ENCODE assay signal across 8 cellular contexts in genomic region chr1:42335809-42336518, GRCh38. TPM values are rescaled to one million over a fixed set of nuclear protein-coding genes. Genes with fewer than 3 reads are reported as not detected.
DNase-seq lines count a peak whose midpoint lies in the region; ATAC-seq and TF ChIP-seq lines count a peak whose summit lies in the region.

No MANE protein-coding gene starts in this region.

- H3K9me3 Mint-ChIP-seq in naive thymus-derived CD4-positive, alpha-beta T cell: peaks cover 0 to 7% (median 0%) of the 10 kb centered on the region in 11 donors

- peaks cover 0 to 3% (median 0%) of the 10 kb centered on the region in 5 donors for H3K27me3 Mint-ChIP-seq in naive thymus-derived CD4-positive, alpha-beta T cell

- POLR2A ChIA-PET in naive thymus-derived CD4-positive, alpha-beta T cell (lab: Charles Lee): interaction anchor here (0.6 kb wide), 1 partner anchor 23 kb away, joined by 3 read pairs; no protein-coding TSS in a partner anchor

- peak overlapping the region; percentile 79 to 97 (median 92) for H3K27ac Mint-ChIP-seq in naive thymus-derived CD4-positive, alpha-beta T cell

- ATAC-seq in RWPE2 (ENCODE audit: low read depth): peak; percentile 39
- ATAC-seq in naive thymus-derived CD4-positive, alpha-beta T cell: peak; percentile 6
- ATAC-seq in GM21390 (IDR thresholded peaks at IDR 0.05; ENCODE audit: unreplicated experiment): no peak
- ATAC-seq in GM19395 (IDR thresholded peaks at IDR 0.05; ENCODE audit: unreplicated experiment): no peak

- H3K9me3 ChIP-seq in RWPE2 (ENCODE audit: severe bottlenecking): no peaks in the 10 kb centered on the region
- H3K9me3 ChIP-seq in naive thymus-derived CD4-positive, alpha-beta T cell (ENCODE audit: control insufficient read depth in 2 of 3, low read length in 3 of 3): no peaks in the 10 kb centered on the region

- CTCF ChIA-PET in naive thymus-derived CD4-positive, alpha-beta T cell (lab: Charles Lee): no interaction called here

- TF ChIP-seq CTCF in RWPE2 (IDR thresholded peaks at IDR 0.05; ENCODE audit: poor library complexity, severe bottlenecking): no peak
- no peak for TF ChIP-seq CTCF in epithelial cell of esophagus (IDR thresholded peaks at IDR 0.05; ENCODE audit: insufficient read depth, low read depth, low read length, missing control alignments)

- peak overlapping the region; percentile 77 to 95 (median 90) for H3K4me3 Mint-ChIP-seq in naive thymus-derived CD4-positive, alpha-beta T cell

- intact Hi-C loops in naive thymus-derived CD4-positive, alpha-beta T cell (cut with micrococcal nuclease): loop anchor here (1.0 to 5.0 kb wide), 19 partner anchors 15 to 836 kb away; partner anchors contain the start of genes C1orf50 (in 2 of the 2), P3H1 (in 2 of the 2), PPCS (in 2 of the 2) and PPIH (in 2 of the 2)

- H3K4me1 ChIP-seq in RWPE2 (ENCODE audit: insufficient read depth, poor library complexity, severe bottlenecking): peaks cover 30% of the 10 kb centered on the region
- peaks cover 16% of the 10 kb centered on the region in 2 donors for H3K4me1 ChIP-seq in naive thymus-derived CD4-positive, alpha-beta T cell (ENCODE audit: control insufficient read depth in 2 of 2, insufficient read depth in 2 of 2, low read length in 2 of 2)

- peak overlapping the region; percentile 86 for H3K27ac ChIP-seq in RWPE2 (ENCODE audit: poor library complexity, severe bottlenecking)
- peak overlapping the region; percentile 90 for H3K27ac ChIP-seq in naive thymus-derived CD4-positive, alpha-beta T cell (ENCODE audit: low read depth, low read length)

- peaks cover 36 to 58% (median 49%) of the 10 kb centered on the region in 7 donors for H3K4me1 Mint-ChIP-seq in naive thymus-derived CD4-positive, alpha-beta T cell

- H3K27me3 ChIP-seq in RWPE2 (ENCODE audit: insufficient read depth, poor library complexity, severe bottlenecking): no peaks in the 10 kb centered on the region
- no peaks in the 10 kb centered on the region for H3K27me3 ChIP-seq in naive thymus-derived CD4-positive, alpha-beta T cell (ENCODE audit: control insufficient read depth in 2 of 2, insufficient read depth in 2 of 2, low read length in 2 of 2)

- no peaks in the 10 kb centered on the region for H3K36me3 ChIP-seq in RWPE2 (ENCODE audit: low read depth)
- H3K36me3 ChIP-seq in naive thymus-derived CD4-positive, alpha-beta T cell (ENCODE audit: control insufficient read depth in 2 of 3, insufficient read depth in 3 of 3, low read length in 3 of 3): peaks cover 0 to 8% (median 0%) of the 10 kb centered on the region in 3 experiments

- DNase-seq in DMS79 treated with DMSO at 0.1 percent for 48 hours (lab: John Stamatoyannopoulos, UW) (peak; percentile 95), HPDE6-E6E7 (ENCODE audit: extremely low spot score) (peak; percentile 33), RWPE2 (ENCODE audit: low spot score) (no peak), epithelial cell of esophagus (ENCODE audit: low read depth) (peak; percentile 94), H4 (ENCODE audit: low spot score) (no peak)
- DNase-seq in naive thymus-derived CD4-positive, alpha-beta T cell: peak in 2 of 9 donors; percentile 2 to 5

- H3K4me3 ChIP-seq in RWPE2 (ENCODE audit: severe bottlenecking) (peak overlapping the region; percentile 85), epithelial cell of esophagus (ENCODE audit: low read length) (peak overlapping the region; percentile 91)
- H3K4me3 ChIP-seq in naive thymus-derived CD4-positive, alpha-beta T cell (ENCODE audit: low read length): peak overlapping the region; percentile 94

- H3K36me3 Mint-ChIP-seq in naive thymus-derived CD4-positive, alpha-beta T cell: peaks cover 0 to 3% (median 0%) of the 10 kb centered on the region in 5 donors

RNA-seq across cellular contexts. Expression of gene FOXJ3, which starts 0.9 kb away (rescaled TPM):
- 10 to 100 TPM; 59.5 to 93.3 (median 76.5) TPM for total RNA-seq in naive thymus-derived CD4-positive, alpha-beta T cell
- polyA plus RNA-seq in naive thymus-derived CD4-positive, alpha-beta T cell: 10 to 100 TPM; 38.9 to 41.6 TPM
- 25.7 and 31.7 TPM in 2 replicates for total RNA-seq in H4 (2014; rRNA removed; shearing (Covaris generic))

RNA-seq across cellular contexts. Expression of gene RIMKLA, which starts 44.6 kb away (rescaled TPM):
- total RNA-seq in naive thymus-derived CD4-positive, alpha-beta T cell: 1 to 10 TPM in 1 of 5 experiments, under 1 TPM in 3, not detected in 1; 0.03 to 3.1 (median 0.17) TPM
- polyA plus RNA-seq in naive thymus-derived CD4-positive, alpha-beta T cell: not detected
- total RNA-seq in H4 (2014; rRNA removed; shearing (Covaris generic)): 0.85 and 1.0 TPM in 2 replicates

Comparison
In these comparisons a context has a peak if more than half of its experiments do, and no peak if none do; other contexts are left out.
1. DNase-seq: peak in DMS79 treated with DMSO at 0.1 percent for 48 hours (single experiment), HPDE6-E6E7 (single experiment) and epithelial cell of esophagus (single experiment); none in RWPE2 (single experiment) and H4 (single experiment).
2. ATAC-seq: peak in RWPE2 (single experiment) and naive thymus-derived CD4-positive, alpha-beta T cell (single experiment); none in GM21390 (single experiment) and GM19395 (single experiment).
3. Peak in every context shown above with its lines, with median percentiles within 50 percentile points of each other: H3K4me3 ChIP-seq.